In genomic region chr6:47420394-47421371, GRCh38 we compare ENCODE assay signal across 1 cellular context.
A peak's percentile ranks its signal among the peaks of the same experiment; 100 is the strongest.
TF ChIP-seq lines count a peak whose summit lies in the region.

No MANE protein-coding gene starts in this region.

TF ChIP-seq in K562, 482 proteins besides CTCF, POLR2A, EP300 and RAD21 (continued from another document):
- TF ChIP-seq CREB3 (tag; conservative IDR thresholded peaks at IDR 0.05; ENCODE audit: low read depth) (no peak), SMARCA5 (IDR thresholded peaks at IDR 0.05) (peak; percentile 93)
